In genomic region chr16:89246903-89247733, GRCh38 we compare ENCODE assay signal across 8 cellular contexts. TPM values are rescaled to one million over a fixed set of nuclear protein-coding genes. Genes with fewer than 3 reads are reported as not detected.
DNase-seq lines count a peak whose midpoint lies in the region; ATAC-seq and TF ChIP-seq lines count a peak whose summit lies in the region.

No MANE protein-coding gene starts in this region.

- peaks cover 8% of the 10 kb centered on the region for H3K9me3 Mint-ChIP-seq in chondrocyte (ENCODE audit: low read depth)

- H3K27ac Mint-ChIP-seq in chondrocyte (ENCODE audit: unreplicated experiment): no peak overlapping the region

- peak; percentile 79 for ATAC-seq in HG02642 (IDR thresholded peaks at IDR 0.05; ENCODE audit: poor library complexity, unreplicated experiment)

- DNase-seq in GM04504 (ENCODE audit: low read depth) (peak; percentile 51), NCI-H2171 (lab: John Stamatoyannopoulos, UW) (peak; percentile 80), chondrocyte (ENCODE audit: low spot score) (no peak), kidney tubule cell (ENCODE audit: low spot score) (peak; percentile 83), NCI-H128 (lab: John Stamatoyannopoulos, UW; ENCODE audit: unreplicated experiment) (no peak)
- peak; percentile 96 for DNase-seq in activated CD4-positive, alpha-beta T cell treated with anti-CD3 and anti-CD28 coated beads for 4 hours
- peak; percentile 94 to 96 for DNase-seq in stimulated activated CD4-positive, alpha-beta T cell treated with anti-CD3 and anti-CD28 coated beads, Interleukin-15, amount 100 ng/mL, for 48 hours (ENCODE audit: low read depth in 2 of 2)

- no peaks in the 10 kb centered on the region for H3K27me3 Mint-ChIP-seq in chondrocyte (ENCODE audit: low read depth)

- TF ChIP-seq CTCF in chondrocyte (IDR thresholded peaks at IDR 0.05): peak; percentile 50

- H3K4me1 Mint-ChIP-seq in chondrocyte (ENCODE audit: low read depth): peaks cover 7% of the 10 kb centered on the region

- peak overlapping the region; percentile 68 for H3K4me3 Mint-ChIP-seq in chondrocyte (ENCODE audit: unreplicated experiment)

- peaks cover 3% of the 10 kb centered on the region for H3K36me3 Mint-ChIP-seq in chondrocyte (ENCODE audit: low read depth)

RNA-seq across cellular contexts. Expression of gene ZNF778, which starts 29.6 kb away (rescaled TPM):
- 5.8 to 7.7 TPM (median 6.6 TPM) in 3 replicates for total RNA-seq in chondrocyte

RNA-seq across cellular contexts. Expression of gene SLC22A31, which starts 46.8 kb away (rescaled TPM):
- 0.40 to 0.94 TPM in 2 of 3 replicates, not detected in the other for total RNA-seq in chondrocyte

Comparison
In these comparisons a context has a peak if more than half of its experiments do, and no peak if none do; other contexts are left out.
1. DNase-seq: peak in GM04504 (single experiment), NCI-H2171 (single experiment), activated CD4-positive, alpha-beta T cell treated with anti-CD3 and anti-CD28 coated beads for 4 hours (2 of 2), kidney tubule cell (single experiment) and stimulated activated CD4-positive, alpha-beta T cell treated with anti-CD3 and anti-CD28 coated beads, Interleukin-15, amount 100 ng/mL, for 48 hours (2 of 2); none in chondrocyte (single experiment) and NCI-H128 (single experiment).